ENCODE assay signal across 1 cellular context in the genomic region with DNA sequence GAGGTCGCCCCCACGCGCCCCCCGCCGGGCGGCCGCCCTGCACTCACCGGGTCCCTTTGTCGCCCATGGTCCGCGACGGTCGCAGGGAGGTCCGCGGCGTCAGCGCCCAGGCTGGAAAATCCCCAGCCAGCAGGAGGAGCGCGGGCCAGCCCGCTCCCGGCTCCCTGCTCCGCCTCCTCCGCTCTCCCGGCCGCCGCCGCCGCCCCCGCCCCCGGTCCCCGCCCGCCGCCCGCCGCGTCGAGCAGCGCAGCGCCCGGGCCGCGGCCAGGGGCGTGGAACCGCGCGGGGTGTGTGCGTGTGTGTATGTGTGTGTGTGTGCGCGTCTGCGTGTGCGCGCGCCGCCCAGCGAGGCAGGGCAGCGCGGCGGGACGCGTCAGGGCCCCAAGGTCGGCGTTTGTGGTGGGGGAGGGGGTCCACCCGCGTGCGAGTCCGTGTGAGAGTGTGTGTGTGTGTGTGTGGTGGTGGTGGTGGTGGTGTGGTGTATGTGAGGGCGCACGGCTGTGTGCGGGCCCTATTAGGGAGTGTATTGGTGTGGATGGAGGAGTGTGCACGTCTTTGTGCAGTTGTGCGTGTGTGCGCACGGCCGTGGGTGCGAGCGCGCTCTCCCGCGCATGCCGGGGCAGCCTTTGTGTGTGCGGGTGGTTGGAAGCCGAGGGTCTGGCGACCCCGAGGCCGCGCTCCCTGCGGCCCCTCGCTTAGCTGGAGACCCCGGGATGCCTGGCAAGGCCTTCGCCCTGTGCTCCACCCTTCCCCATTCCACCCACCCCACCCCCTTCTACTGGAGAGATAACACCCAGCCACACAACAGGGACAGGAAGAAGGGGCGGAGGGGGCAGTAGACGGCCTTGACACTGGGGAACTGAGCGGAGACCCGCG.
TF ChIP-seq lines count a peak whose summit lies in the region.

A gene (minus strand): TSS at position 121 of the 876 bp plus-strand sequence. CDS start 54 bp downstream, at position 67.

TF ChIP-seq in HepG2, 621 proteins besides CTCF, POLR2A, EP300 and RAD21 (continued from another document and continues in another):
- TF ChIP-seq, protein P1, sequence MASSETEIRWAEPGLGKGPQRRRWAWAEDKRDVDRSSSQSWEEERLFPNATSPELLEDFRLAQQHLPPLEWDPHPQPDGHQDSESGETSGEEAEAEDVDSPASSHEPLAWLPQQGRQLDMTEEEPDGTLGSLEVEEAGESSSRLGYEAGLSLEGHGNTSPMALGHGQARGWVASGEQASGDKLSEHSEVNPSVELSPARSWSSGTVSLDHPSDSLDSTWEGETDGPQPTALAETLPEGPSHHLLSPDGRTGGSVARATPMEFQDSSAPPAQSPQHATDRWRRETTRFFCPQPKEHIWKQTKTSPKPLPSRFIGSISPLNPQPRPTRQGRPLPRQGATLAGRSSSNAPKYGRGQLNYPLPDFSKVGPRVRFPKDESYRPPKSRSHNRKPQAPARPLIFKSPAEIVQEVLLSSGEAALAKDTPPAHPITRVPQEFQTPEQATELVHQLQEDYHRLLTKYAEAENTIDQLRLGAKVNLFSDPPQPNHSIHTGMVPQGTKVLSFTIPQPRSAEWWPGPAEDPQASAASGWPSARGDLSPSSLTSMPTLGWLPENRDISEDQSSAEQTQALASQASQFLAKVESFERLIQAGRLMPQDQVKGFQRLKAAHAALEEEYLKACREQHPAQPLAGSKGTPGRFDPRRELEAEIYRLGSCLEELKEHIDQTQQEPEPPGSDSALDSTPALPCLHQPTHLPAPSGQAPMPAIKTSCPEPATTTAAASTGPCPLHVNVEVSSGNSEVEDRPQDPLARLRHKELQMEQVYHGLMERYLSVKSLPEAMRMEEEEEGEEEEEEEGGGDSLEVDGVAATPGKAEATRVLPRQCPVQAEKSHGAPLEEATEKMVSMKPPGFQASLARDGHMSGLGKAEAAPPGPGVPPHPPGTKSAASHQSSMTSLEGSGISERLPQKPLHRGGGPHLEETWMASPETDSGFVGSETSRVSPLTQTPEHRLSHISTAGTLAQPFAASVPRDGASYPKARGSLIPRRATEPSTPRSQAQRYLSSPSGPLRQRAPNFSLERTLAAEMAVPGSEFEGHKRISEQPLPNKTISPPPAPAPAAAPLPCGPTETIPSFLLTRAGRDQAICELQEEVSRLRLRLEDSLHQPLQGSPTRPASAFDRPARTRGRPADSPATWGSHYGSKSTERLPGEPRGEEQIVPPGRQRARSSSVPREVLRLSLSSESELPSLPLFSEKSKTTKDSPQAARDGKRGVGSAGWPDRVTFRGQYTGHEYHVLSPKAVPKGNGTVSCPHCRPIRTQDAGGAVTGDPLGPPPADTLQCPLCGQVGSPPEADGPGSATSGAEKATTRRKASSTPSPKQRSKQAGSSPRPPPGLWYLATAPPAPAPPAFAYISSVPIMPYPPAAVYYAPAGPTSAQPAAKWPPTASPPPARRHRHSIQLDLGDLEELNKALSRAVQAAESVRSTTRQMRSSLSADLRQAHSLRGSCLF (CRISPR knock-in tag; IDR thresholded peaks at IDR 0.05; ENCODE audit: borderline replicate concordance), result no peak
- TF ChIP-seq, protein P2, sequence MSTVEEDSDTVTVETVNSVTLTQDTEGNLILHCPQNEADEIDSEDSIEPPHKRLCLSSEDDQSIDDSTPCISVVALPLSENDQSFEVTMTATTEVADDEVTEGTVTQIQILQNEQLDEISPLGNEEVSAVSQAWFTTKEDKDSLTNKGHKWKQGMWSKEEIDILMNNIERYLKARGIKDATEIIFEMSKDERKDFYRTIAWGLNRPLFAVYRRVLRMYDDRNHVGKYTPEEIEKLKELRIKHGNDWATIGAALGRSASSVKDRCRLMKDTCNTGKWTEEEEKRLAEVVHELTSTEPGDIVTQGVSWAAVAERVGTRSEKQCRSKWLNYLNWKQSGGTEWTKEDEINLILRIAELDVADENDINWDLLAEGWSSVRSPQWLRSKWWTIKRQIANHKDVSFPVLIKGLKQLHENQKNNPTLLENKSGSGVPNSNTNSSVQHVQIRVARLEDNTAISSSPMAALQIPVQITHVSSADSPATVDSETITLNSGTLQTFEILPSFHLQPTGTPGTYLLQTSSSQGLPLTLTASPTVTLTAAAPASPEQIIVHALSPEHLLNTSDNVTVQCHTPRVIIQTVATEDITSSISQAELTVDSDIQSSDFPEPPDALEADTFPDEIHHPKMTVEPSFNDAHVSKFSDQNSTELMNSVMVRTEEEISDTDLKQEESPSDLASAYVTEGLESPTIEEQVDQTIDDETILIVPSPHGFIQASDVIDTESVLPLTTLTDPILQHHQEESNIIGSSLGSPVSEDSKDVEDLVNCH (CRISPR knock-in tag; IDR thresholded peaks at IDR 0.05), result no peak
- TF ChIP-seq KMT2B (CRISPR knock-in tag; IDR thresholded peaks at IDR 0.05) (peak; percentile 62; the same call in 1 of the 2 replicates), KAT8 (CRISPR knock-in tag; IDR thresholded peaks at IDR 0.05) (peak; percentile 75), ZNF251 (CRISPR knock-in tag; IDR thresholded peaks at IDR 0.05) (no peak), ZFX (CRISPR knock-in tag; IDR thresholded peaks at IDR 0.05; ENCODE audit: low read depth) (peak; percentile 89), ZNF234 (CRISPR knock-in tag; conservative IDR thresholded peaks at IDR 0.05) (no peak), ZFP37 (CRISPR knock-in tag; IDR thresholded peaks at IDR 0.05; ENCODE audit: borderline replicate concordance) (no peak), ZMAT3 (CRISPR knock-in tag; conservative IDR thresholded peaks at IDR 0.05) (peak; percentile 81), ZBTB20 (CRISPR knock-in tag; IDR thresholded peaks at IDR 0.05; ENCODE audit: borderline replicate concordance, low read depth) (peak; percentile 39; the same call in 1 of the 2 replicates), TAF1 (CRISPR knock-in tag; IDR thresholded peaks at IDR 0.05) (peak; percentile 42; the same call in 1 of the 2 replicates), ZNF616 (CRISPR knock-in tag; IDR thresholded peaks at IDR 0.05; ENCODE audit: low read depth) (no peak), ZFYVE20 (CRISPR knock-in tag; IDR thresholded peaks at IDR 0.05; ENCODE audit: borderline replicate concordance, low read depth) (no peak), ZBTB21 (CRISPR knock-in tag; IDR thresholded peaks at IDR 0.05) (no peak), IRX3 (CRISPR knock-in tag; IDR thresholded peaks at IDR 0.05; ENCODE audit: borderline replicate concordance, low read depth) (no peak), FOXC1 (CRISPR knock-in tag; IDR thresholded peaks at IDR 0.05; ENCODE audit: borderline replicate concordance) (no peak), IKZF4 (CRISPR knock-in tag; IDR thresholded peaks at IDR 0.05; ENCODE audit: borderline replicate concordance, low read depth, not compliant biosample characterization) (no peak), BORCS8-MEF2B (CRISPR knock-in tag; IDR thresholded peaks at IDR 0.05) (0 out of 2 replicates have a peak, but pooled peaks have one; percentile 17), PITX1 (CRISPR knock-in tag; IDR thresholded peaks at IDR 0.05) (peak; percentile 31), NCOA1 (CRISPR knock-in tag; IDR thresholded peaks at IDR 0.05) (no peak), ZKSCAN5 (CRISPR knock-in tag; IDR thresholded peaks at IDR 0.05) (no peak; the same call in 1 of the 2 replicates), GTF2F1 (IDR thresholded peaks at IDR 0.05; ENCODE audit: low read length) (no peak), ZKSCAN1 (IDR thresholded peaks at IDR 0.05; ENCODE audit: low read length) (no peak), ZNF781 (CRISPR knock-in tag; IDR thresholded peaks at IDR 0.05; ENCODE audit: borderline replicate concordance, not compliant biosample characterization) (peak; percentile 25), EZH2 (conservative IDR thresholded peaks at IDR 0.05; ENCODE audit: low read depth, low read length) (no peak), ZNF841 (CRISPR knock-in tag; IDR thresholded peaks at IDR 0.05; ENCODE audit: borderline replicate concordance) (no peak), TSC22D2 (CRISPR knock-in tag; IDR thresholded peaks at IDR 0.05; ENCODE audit: borderline replicate concordance) (no peak), ZNF878 (CRISPR knock-in tag; IDR thresholded peaks at IDR 0.05) (no peak), ZNF468 (CRISPR knock-in tag; IDR thresholded peaks at IDR 0.05) (no peak), CCAR2 (optimal IDR thresholded peaks at IDR 0.05; ENCODE audit: low read depth, low read length) (no peak), ZNF615 (CRISPR knock-in tag; IDR thresholded peaks at IDR 0.05; ENCODE audit: borderline replicate concordance) (no peak; the same call in 1 of the 2 replicates), AKAP8 (CRISPR knock-in tag; IDR thresholded peaks at IDR 0.05) (no peak), NFKB2 (CRISPR knock-in tag; IDR thresholded peaks at IDR 0.05; ENCODE audit: borderline replicate concordance) (no peak), FOXJ3 (CRISPR knock-in tag; IDR thresholded peaks at IDR 0.05; ENCODE audit: borderline replicate concordance) (no peak), ZNF136 (CRISPR knock-in tag; IDR thresholded peaks at IDR 0.05; ENCODE audit: low read depth) (peak; percentile 94), FOXP1 (IDR thresholded peaks at IDR 0.05) (no peak), FOXP1 (CRISPR knock-in tag; IDR thresholded peaks at IDR 0.05) (peak; percentile 69), ZNF619 (CRISPR knock-in tag; IDR thresholded peaks at IDR 0.05) (no peak), POLR2G (IDR thresholded peaks at IDR 0.05; ENCODE audit: low read depth, low read length) (peak; percentile 41; the same call in 1 of the 2 replicates), FLYWCH1 (CRISPR knock-in tag; IDR thresholded peaks at IDR 0.05) (no peak), ZBTB7A (CRISPR knock-in tag; IDR thresholded peaks at IDR 0.05) (peak; percentile 96), PLRG1 (conservative IDR thresholded peaks at IDR 0.05) (no peak), ZNF547 (CRISPR knock-in tag; IDR thresholded peaks at IDR 0.05) (0 out of 2 replicates have a peak, but pooled peaks have one; percentile 17), STAT5B (CRISPR knock-in tag; IDR thresholded peaks at IDR 0.05) (no peak), POLR2AphosphoS5 (IDR thresholded peaks at IDR 0.05; ENCODE audit: low read depth, low read length) (peak; percentile 42), NFIB (CRISPR knock-in tag; IDR thresholded peaks at IDR 0.05; ENCODE audit: borderline replicate concordance) (no peak)
- TF ChIP-seq, protein P3, sequence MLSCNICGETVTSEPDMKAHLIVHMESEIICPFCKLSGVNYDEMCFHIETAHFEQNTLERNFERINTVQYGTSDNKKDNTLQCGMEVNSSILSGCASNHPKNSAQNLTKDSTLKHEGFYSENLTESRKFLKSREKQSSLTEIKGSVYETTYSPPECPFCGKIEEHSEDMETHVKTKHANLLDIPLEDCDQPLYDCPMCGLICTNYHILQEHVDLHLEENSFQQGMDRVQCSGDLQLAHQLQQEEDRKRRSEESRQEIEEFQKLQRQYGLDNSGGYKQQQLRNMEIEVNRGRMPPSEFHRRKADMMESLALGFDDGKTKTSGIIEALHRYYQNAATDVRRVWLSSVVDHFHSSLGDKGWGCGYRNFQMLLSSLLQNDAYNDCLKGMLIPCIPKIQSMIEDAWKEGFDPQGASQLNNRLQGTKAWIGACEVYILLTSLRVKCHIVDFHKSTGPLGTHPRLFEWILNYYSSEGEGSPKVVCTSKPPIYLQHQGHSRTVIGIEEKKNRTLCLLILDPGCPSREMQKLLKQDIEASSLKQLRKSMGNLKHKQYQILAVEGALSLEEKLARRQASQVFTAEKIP (CRISPR knock-in tag; IDR thresholded peaks at IDR 0.05; ENCODE audit: borderline replicate concordance), result no peak
- TF ChIP-seq, protein P4, sequence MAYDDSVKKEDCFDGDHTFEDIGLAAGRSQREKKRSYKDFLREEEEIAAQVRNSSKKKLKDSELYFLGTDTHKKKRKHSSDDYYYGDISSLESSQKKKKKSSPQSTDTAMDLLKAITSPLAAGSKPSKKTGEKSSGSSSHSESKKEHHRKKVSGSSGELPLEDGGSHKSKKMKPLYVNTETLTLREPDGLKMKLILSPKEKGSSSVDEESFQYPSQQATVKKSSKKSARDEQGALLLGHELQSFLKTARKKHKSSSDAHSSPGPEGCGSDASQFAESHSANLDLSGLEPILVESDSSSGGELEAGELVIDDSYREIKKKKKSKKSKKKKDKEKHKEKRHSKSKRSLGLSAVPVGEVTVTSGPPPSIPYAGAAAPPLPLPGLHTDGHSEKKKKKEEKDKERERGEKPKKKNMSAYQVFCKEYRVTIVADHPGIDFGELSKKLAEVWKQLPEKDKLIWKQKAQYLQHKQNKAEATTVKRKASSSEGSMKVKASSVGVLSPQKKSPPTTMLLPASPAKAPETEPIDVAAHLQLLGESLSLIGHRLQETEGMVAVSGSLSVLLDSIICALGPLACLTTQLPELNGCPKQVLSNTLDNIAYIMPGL (CRISPR knock-in tag; IDR thresholded peaks at IDR 0.05; ENCODE audit: borderline replicate concordance in 1 of 2, low read depth in 1 of 2), result peak; percentile 68 to 86; a peak in 3 of 4 replicates
- TF ChIP-seq, protein P5, sequence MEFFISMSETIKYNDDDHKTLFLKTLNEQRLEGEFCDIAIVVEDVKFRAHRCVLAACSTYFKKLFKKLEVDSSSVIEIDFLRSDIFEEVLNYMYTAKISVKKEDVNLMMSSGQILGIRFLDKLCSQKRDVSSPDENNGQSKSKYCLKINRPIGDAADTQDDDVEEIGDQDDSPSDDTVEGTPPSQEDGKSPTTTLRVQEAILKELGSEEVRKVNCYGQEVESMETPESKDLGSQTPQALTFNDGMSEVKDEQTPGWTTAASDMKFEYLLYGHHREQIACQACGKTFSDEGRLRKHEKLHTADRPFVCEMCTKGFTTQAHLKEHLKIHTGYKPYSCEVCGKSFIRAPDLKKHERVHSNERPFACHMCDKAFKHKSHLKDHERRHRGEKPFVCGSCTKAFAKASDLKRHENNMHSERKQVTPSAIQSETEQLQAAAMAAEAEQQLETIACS (CRISPR knock-in tag; IDR thresholded peaks at IDR 0.05), result peak; percentile 60
- TF ChIP-seq, protein P6, sequence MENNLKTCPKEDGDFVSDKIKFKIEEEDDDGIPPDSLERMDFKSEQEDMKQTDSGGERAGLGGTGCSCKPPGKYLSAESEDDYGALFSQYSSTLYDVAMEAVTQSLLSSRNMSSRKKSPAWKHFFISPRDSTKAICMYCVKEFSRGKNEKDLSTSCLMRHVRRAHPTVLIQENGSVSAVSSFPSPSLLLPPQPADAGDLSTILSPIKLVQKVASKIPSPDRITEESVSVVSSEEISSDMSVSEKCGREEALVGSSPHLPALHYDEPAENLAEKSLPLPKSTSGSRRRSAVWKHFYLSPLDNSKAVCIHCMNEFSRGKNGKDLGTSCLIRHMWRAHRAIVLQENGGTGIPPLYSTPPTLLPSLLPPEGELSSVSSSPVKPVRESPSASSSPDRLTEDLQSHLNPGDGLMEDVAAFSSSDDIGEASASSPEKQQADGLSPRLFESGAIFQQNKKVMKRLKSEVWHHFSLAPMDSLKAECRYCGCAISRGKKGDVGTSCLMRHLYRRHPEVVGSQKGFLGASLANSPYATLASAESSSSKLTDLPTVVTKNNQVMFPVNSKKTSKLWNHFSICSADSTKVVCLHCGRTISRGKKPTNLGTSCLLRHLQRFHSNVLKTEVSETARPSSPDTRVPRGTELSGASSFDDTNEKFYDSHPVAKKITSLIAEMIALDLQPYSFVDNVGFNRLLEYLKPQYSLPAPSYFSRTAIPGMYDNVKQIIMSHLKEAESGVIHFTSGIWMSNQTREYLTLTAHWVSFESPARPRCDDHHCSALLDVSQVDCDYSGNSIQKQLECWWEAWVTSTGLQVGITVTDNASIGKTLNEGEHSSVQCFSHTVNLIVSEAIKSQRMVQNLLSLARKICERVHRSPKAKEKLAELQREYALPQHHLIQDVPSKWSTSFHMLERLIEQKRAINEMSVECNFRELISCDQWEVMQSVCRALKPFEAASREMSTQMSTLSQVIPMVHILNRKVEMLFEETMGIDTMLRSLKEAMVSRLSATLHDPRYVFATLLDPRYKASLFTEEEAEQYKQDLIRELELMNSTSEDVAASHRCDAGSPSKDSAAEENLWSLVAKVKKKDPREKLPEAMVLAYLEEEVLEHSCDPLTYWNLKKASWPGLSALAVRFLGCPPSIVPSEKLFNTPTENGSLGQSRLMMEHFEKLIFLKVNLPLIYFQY (CRISPR knock-in tag; IDR thresholded peaks at IDR 0.05; ENCODE audit: borderline replicate concordance), result peak; percentile 32; the same call in 1 of the 2 replicates
